ENCODE assay signal across 14 cellular contexts in the genomic region with DNA sequence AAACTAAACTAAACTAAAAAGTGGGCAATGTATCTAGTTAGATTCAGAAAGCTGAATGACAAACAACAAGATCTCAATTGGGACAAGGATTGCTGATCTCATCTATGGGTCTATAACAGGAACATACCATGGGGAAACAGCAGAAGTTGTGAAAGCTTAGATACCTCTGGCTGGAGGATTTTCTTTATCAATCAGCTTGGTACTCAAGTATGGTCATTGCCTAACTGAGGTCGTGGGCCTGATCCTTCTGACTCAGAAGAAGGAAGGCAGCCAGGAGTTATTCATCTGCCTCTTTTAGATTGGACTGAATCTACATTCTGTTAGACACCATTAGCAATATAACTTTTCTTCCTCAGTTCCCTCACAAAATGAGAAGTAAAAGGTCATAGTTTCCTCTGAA. TPM values are rescaled to one million over a fixed set of nuclear protein-coding genes. Genes with fewer than 3 reads are reported as not detected.
DNase-seq lines count a peak whose midpoint lies in the region; ATAC-seq and TF ChIP-seq lines count a peak whose summit lies in the region.
"Had no signal": no experiment of that assay in that cellular context is flagged by ENCODE, and none has a peak within 500 bp of the region (broad histone marks: within the 10 kb centered on the region; RNA-seq: fewer than 3 reads in every experiment).

No MANE protein-coding gene starts in this region.

- H3K36me3 ChIP-seq in ACC112 (ENCODE audit: insufficient read depth, low read length) (no peaks in the 10 kb centered on the region; the same call in 1 of the 2 replicates), SK-N-SH (replicated peaks in 1 of 2; ENCODE audit: control insufficient read depth in 1 of 2, insufficient read depth in 2 of 2, low read length in 1 of 2) (peaks cover 0 to 4% of the 10 kb centered on the region in 2 experiments), testis (ENCODE audit: low read depth, missing control alignments) (no peaks in the 10 kb centered on the region)

- no peak for TF ChIP-seq CTCF in SK-N-SH (IDR thresholded peaks at IDR 0.05)
- no peak for TF ChIP-seq CTCF in testis (IDR thresholded peaks at IDR 0.05)

- H3K9ac ChIP-seq in SK-N-SH: no peak overlapping the region

- intact Hi-C loops in testis (cut with DNase I; ENCODE audit: low total_unique reads): no loop called here

- no peak for TF ChIP-seq RAD21 in SK-N-SH (IDR thresholded peaks at IDR 0.05; ENCODE audit: low read length)

- H3K4me1 ChIP-seq in ACC112 (ENCODE audit: control insufficient read depth, insufficient read depth, low read length, unreplicated experiment) (peaks cover 22% of the 10 kb centered on the region), SK-N-SH (ENCODE audit: control insufficient read depth in 1 of 2, insufficient read depth in 2 of 2, low read depth in 1 of 2, low read length in 1 of 2) (peaks cover 5 to 18% of the 10 kb centered on the region in 2 experiments; a peak in 3 of 4 replicates), testis (peaks cover 34% of the 10 kb centered on the region)

- H3K27me3 ChIP-seq in ACC112 (ENCODE audit: insufficient read depth, low read length): no peaks in the 10 kb centered on the region
- H3K27me3 ChIP-seq in SK-N-SH (ENCODE audit: insufficient read depth): no peaks in the 10 kb centered on the region
- H3K27me3 ChIP-seq in testis: no peaks in the 10 kb centered on the region

- H3K4me3 ChIP-seq in ACC112 (ENCODE audit: low read depth, low read length): 0 out of 2 replicates have a peak overlapping the region, but pooled peaks have one; percentile 5
- no peak overlapping the region for H3K4me3 ChIP-seq in SK-N-SH (ENCODE audit: low read depth in 2 of 2, low read length in 1 of 2)
- H3K4me3 ChIP-seq in testis: no peak overlapping the region

- peaks cover 20% of the 10 kb centered on the region for H3F3A ChIP-seq in SK-N-SH (replicated peaks; ENCODE audit: insufficient read depth)

- H3K9me3 ChIP-seq in SK-N-SH (no peaks in the 10 kb centered on the region), testis (no peaks in the 10 kb centered on the region)

- CTCF ChIA-PET in SK-N-SH (lab: Yijun Ruan, JAX): interaction anchor here (1.0 to 8.4 kb wide), 4 partner anchors 25 to 263 kb away, joined by 3 to 231 read pairs (median 6); no protein-coding TSS in a partner anchor

- no peak for TF ChIP-seq POLR2A in testis (IDR thresholded peaks at IDR 0.05)

- no peaks in the 10 kb centered on the region for H4K20me1 ChIP-seq in SK-N-SH (ENCODE audit: insufficient read depth)

- peak overlapping the region; percentile 65 for H3K27ac ChIP-seq in ACC112 (ENCODE audit: low read depth, low read length)
- H3K27ac ChIP-seq in SK-N-SH (ENCODE audit: low read depth in 2 of 2, low read length in 1 of 2): peak overlapping the region in 1 of 2 experiments; percentile 2; a peak in 1 of 4 replicates
- H3K27ac ChIP-seq in testis: no peak overlapping the region

- no peak for TF ChIP-seq EP300 in SK-N-SH (IDR thresholded peaks at IDR 0.05; ENCODE audit: borderline replicate concordance in 1 of 2, low read depth in 1 of 2, low read length in 1 of 2)

- H3K79me2 ChIP-seq in ACC112 (ENCODE audit: control insufficient read depth, insufficient read depth, low read length, unreplicated experiment): no peaks in the 10 kb centered on the region
- peaks cover 4% of the 10 kb centered on the region; the same call in 1 of the 2 replicates for H3K79me2 ChIP-seq in SK-N-SH (ENCODE audit: insufficient read depth)

- no peaks in the 10 kb centered on the region for H3K9me2 ChIP-seq in SK-N-SH

- 0 out of 2 replicates have a peak overlapping the region, but pooled peaks have one; percentile 1 for H3K4me2 ChIP-seq in SK-N-SH

- DNase-seq in GM04503 (ENCODE audit: low read depth) (peak; percentile 81), SK-N-SH (no peak), fibroblast of the conjunctiva (ENCODE audit: low read depth) (peak; percentile 51), NCI-H345 treated with DMSO at 0.1 percent for 48 hours (lab: John Stamatoyannopoulos, UW; ENCODE audit: unreplicated experiment) (no peak), testis (no peak)
- DNase-seq: CD8-positive, alpha-beta memory T cell; effector memory CD8-positive, alpha-beta T cell; immature natural killer cell; naive B cell; NCI-H187; stimulated activated CD4-positive, alpha-beta T cell treated with anti-CD3 and anti-CD28 coated beads, Interleukin-12 subunit alpha, Interleukin-12 subunit beta, amount 100 ng/mL, for 4 hours had no signal

- 9% methylated on average over 1 of the region's 1 CpG for WGBS in SK-N-SH (ENCODE audit: low lambda C conversion rate)
- WGBS in testis, 2 donors: 56 to 67% methylated on average over 1 of the region's 1 CpG

- ATAC-seq in GM21447 (IDR thresholded peaks at IDR 0.05; ENCODE audit: unreplicated experiment) (no peak), HG02852 (IDR thresholded peaks at IDR 0.05; ENCODE audit: unreplicated experiment) (no peak)
- ATAC-seq: effector memory CD8-positive, alpha-beta T cell had no signal

- no peak overlapping the region for H2AFZ ChIP-seq in ACC112 (ENCODE audit: low read length, unreplicated experiment)
- H2AFZ ChIP-seq in SK-N-SH (ENCODE audit: low read depth): 0 out of 2 replicates have a peak overlapping the region, but pooled peaks have one; percentile 26

- POLR2A ChIA-PET in SK-N-SH (lab: Yijun Ruan, JAX): no interaction called here

TF ChIP-seq in SK-N-SH, 30 proteins besides CTCF, POLR2A, EP300 and RAD21:
- TF ChIP-seq MEF2A (IDR thresholded peaks at IDR 0.05; ENCODE audit: borderline replicate concordance, low read depth) (no peak), NFIC (IDR thresholded peaks at IDR 0.05; ENCODE audit: borderline replicate concordance) (0 out of 2 replicates have a peak, but pooled peaks have one; percentile 18)

RNA-seq across cellular contexts. Expression of a gene that starts 39.7 kb away (rescaled TPM):
- polyA plus RNA-seq in SK-N-SH (2012; rRNA removed): 9.6 and 13.1 TPM in 2 replicates
- 16.6 and 25.8 TPM in 2 replicates for polyA plus RNA-seq in SK-N-SH (2012; cell fraction: cytosol; rRNA removed)
- polyA plus RNA-seq in SK-N-SH (2012; cell fraction: nucleus; rRNA removed): 10.3 and 18.0 TPM in 2 replicates
- total RNA-seq in testis: 10 to 100 TPM; 30.8 to 35.4 TPM
- 17.0 TPM for polyA plus RNA-seq in testis (ENCODE audit: insufficient read depth, low read depth, low replicate concordance)

Comparison
In these comparisons a context has a peak if more than half of its experiments do, and no peak if none do; other contexts are left out.
1. DNase-seq: peak in GM04503 (single experiment) and fibroblast of the conjunctiva (single experiment); none in SK-N-SH (single experiment), NCI-H345 treated with DMSO at 0.1 percent for 48 hours (single experiment) and testis (single experiment).